ENCODE assay signal across 1 cellular context in genomic region chr6:92297101-92297500, GRCh38.
TF ChIP-seq lines count a peak whose summit lies in the region.

No MANE protein-coding gene starts in this region.

TF ChIP-seq in IMR-90, 13 proteins besides CTCF, POLR2A, EP300 and RAD21 (continued from another document):
- TF ChIP-seq USF2 (IDR thresholded peaks at IDR 0.05; ENCODE audit: low read depth, low read length) = no peak
